ENCODE assay signal across 8 cellular contexts in genomic region chr18:12376034-12376717, GRCh38. TPM values are rescaled to one million over a fixed set of nuclear protein-coding genes. Genes with fewer than 3 reads are reported as not detected.
DNase-seq lines count a peak whose midpoint lies in the region; ATAC-seq and TF ChIP-seq lines count a peak whose summit lies in the region.

No MANE protein-coding gene starts in this region.

- H3K36me3 Mint-ChIP-seq in natural killer cell = no peaks in the 10 kb centered on the region

- intact Hi-C loops in natural killer cell (cut with micrococcal nuclease) = loop anchor here (5.0 to 10.0 kb wide), 4 partner anchors 326 to 761 kb away; partner anchors contain the start of genes CEP76, IMPA2, PSMG2 and PTPN2

- peak overlapping the region; percentile 83 to 93 for H3K27ac Mint-ChIP-seq in natural killer cell

- no peaks in the 10 kb centered on the region for H3K9me3 Mint-ChIP-seq in natural killer cell

- H3K27me3 Mint-ChIP-seq in natural killer cell (ENCODE audit: low read depth in 2 of 2) = peaks cover 0 to 10% of the 10 kb centered on the region in 2 donors

- ATAC-seq in HG02870 (IDR thresholded peaks at IDR 0.05; ENCODE audit: unreplicated experiment) (peak; percentile 3), natural killer cell (no peak), GM18909 (IDR thresholded peaks at IDR 0.05; ENCODE audit: poor library complexity, unreplicated experiment) (no peak)

- TF ChIP-seq CTCF in epithelial cell of esophagus (IDR thresholded peaks at IDR 0.05; ENCODE audit: insufficient read depth, low read depth, low read length, missing control alignments) = no peak
- no peak for TF ChIP-seq CTCF in natural killer cell (IDR thresholded peaks at IDR 0.05)

- DNase-seq in COLO668 (lab: John Stamatoyannopoulos, UW; ENCODE audit: unreplicated experiment) (peak; percentile 50), T1000 (lab: John Stamatoyannopoulos, UW) (peak; percentile 24), epithelial cell of esophagus (ENCODE audit: low read depth) (peak; percentile 36), natural killer cell (peak; percentile 16), NCI-H1436 (lab: John Stamatoyannopoulos, UW) (no peak)
- no peak for DNase-seq in stimulated activated naive CD4-positive, alpha-beta T cell (lab: John Stamatoyannopoulos, UW)

- H3K4me3 Mint-ChIP-seq in natural killer cell = peak overlapping the region; percentile 84

- peaks cover 30 to 40% of the 10 kb centered on the region in 2 donors for H3K4me1 Mint-ChIP-seq in natural killer cell

- H3K4me3 ChIP-seq in epithelial cell of esophagus (ENCODE audit: low read length) = peak overlapping the region; percentile 85

RNA-seq across cellular contexts. Expression of gene AFG3L2, which starts 0.9 kb away (rescaled TPM):
- total RNA-seq in natural killer cell = 10 to 100 TPM; 31.9 to 36.4 (median 35.9) TPM

RNA-seq across cellular contexts. Expression of gene PRELID3A, which starts 31.6 kb away (rescaled TPM):
- not detected for total RNA-seq in natural killer cell

Comparison
In these comparisons a context has a peak if more than half of its experiments do, and no peak if none do; other contexts are left out.
1. DNase-seq: peak in COLO668 (single experiment), T1000 (single experiment), epithelial cell of esophagus (single experiment) and natural killer cell (single experiment); none in stimulated activated naive CD4-positive, alpha-beta T cell (0 of 6) and NCI-H1436 (single experiment).